In the genomic region with DNA sequence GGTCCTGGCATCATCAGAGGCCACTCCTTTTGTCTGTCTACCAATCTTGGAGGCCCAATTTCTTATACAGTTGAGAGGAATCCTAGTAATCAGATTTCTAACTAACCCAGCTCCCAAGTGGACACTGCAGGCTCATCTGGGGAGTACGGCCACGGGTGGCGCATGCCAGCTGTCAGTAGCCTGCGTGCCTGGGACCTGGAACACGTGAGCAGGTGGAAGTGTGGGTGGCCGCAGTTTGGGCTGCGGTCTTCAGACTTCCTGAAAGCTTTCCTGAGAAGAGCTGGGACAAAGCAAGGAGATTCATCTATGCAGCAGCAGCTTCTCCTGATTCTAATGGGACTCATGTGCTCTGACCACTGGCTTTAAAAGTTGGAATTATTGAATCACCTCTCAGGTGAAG, we compare ENCODE assay signal across 24 cellular contexts. TPM values are rescaled to one million over a fixed set of nuclear protein-coding genes. Genes with fewer than 3 reads are reported as not detected.
A peak's percentile ranks its signal among the peaks of the same experiment; 100 is the strongest.
DNase-seq lines count a peak whose midpoint lies in the region; ATAC-seq and TF ChIP-seq lines count a peak whose summit lies in the region.
"Had no signal": no experiment of that assay in that cellular context is flagged by ENCODE, and none has a peak within 500 bp of the region (broad histone marks: within the 10 kb centered on the region; RNA-seq: fewer than 3 reads in every experiment).

No MANE protein-coding gene starts in this region.

- intact Hi-C loops in sigmoid colon (cut with DNase I), result no loop called here

- H3K36me3 ChIP-seq in gastroesophageal sphincter, result no peaks in the 10 kb centered on the region
- H3K36me3 ChIP-seq in sigmoid colon, result no peaks in the 10 kb centered on the region
- H3K36me3 ChIP-seq: BLaER1 treated with 17β-estradiol and CSF1 and Interleukin-3, amounts not matched to agents 10 nM and 100 nM had no signal

- H3K4me3 ChIP-seq in HL-60 (replicated peaks; ENCODE audit: insufficient read depth, low read length) (no peak overlapping the region), gastroesophageal sphincter (no peak overlapping the region), sigmoid colon (no peak overlapping the region)
- H3K4me3 ChIP-seq: BLaER1 treated with 17β-estradiol and CSF1 and Interleukin-3, amounts not matched to agents 10 nM and 100 nM had no signal

- H3K4me1 ChIP-seq in gastroesophageal sphincter (no peaks in the 10 kb centered on the region), sigmoid colon (no peaks in the 10 kb centered on the region)

- H3K27me3 ChIP-seq in HL-60 (ENCODE audit: insufficient read depth, poor library complexity, severe bottlenecking) (no peaks in the 10 kb centered on the region), gastroesophageal sphincter (no peaks in the 10 kb centered on the region), sigmoid colon (no peaks in the 10 kb centered on the region)
- H3K27me3 ChIP-seq: BLaER1 treated with 17β-estradiol and CSF1 and Interleukin-3, amounts not matched to agents 10 nM and 100 nM had no signal

- TF ChIP-seq EP300 in gastroesophageal sphincter (IDR thresholded peaks at IDR 0.05) (no peak), sigmoid colon (IDR thresholded peaks at IDR 0.05) (no peak)

- 87% methylated on average over 3 of the region's 7 CpGs; no CpG with 5 or more reads in 1 of the 2 donors for WGBS in gastroesophageal sphincter (ENCODE audit: low coverage in 1 of 2), 2 donors
- 91 to 93% methylated on average over 7 of the region's 7 CpGs for WGBS in sigmoid colon, 2 donors

- ATAC-seq in gastroesophageal sphincter (no peak), HG03159 (IDR thresholded peaks at IDR 0.05; ENCODE audit: unreplicated experiment) (no peak), HG03095 (IDR thresholded peaks at IDR 0.05; ENCODE audit: unreplicated experiment) (no peak)
- ATAC-seq: HCT116 had no signal

- TF ChIP-seq CTCF in HL-60 (IDR thresholded peaks at IDR 0.05; ENCODE audit: insufficient read depth, low read length) (no peak), gastroesophageal sphincter (IDR thresholded peaks at IDR 0.05) (no peak), sigmoid colon (IDR thresholded peaks at IDR 0.05) (no peak)

- H3K9me3 ChIP-seq in gastroesophageal sphincter (no peaks in the 10 kb centered on the region), sigmoid colon (no peaks in the 10 kb centered on the region)

- no peak for TF ChIP-seq POLR2A in gastroesophageal sphincter (IDR thresholded peaks at IDR 0.05)
- no peak for TF ChIP-seq POLR2A in sigmoid colon (IDR thresholded peaks at IDR 0.05)

- H3K27ac ChIP-seq in HL-60 (replicated peaks) (peak overlapping the region; percentile 85), gastroesophageal sphincter (peak overlapping the region in 3 of 4 donors; percentile 15 to 26 (median 18)), sigmoid colon (peak overlapping the region; percentile 3 to 45 (median 41))
- H3K27ac ChIP-seq: KMS-11 had no signal

- DNase-seq in CD1c-positive myeloid dendritic cell (ENCODE audit: extremely low spot score) (peak; percentile 70), HL-60 (ENCODE audit: low read depth in 1 of 2, low spot score in 1 of 2) (peak in 1 of 2 experiments; percentile 79), sigmoid colon (no peak), hepatic stellate cell (ENCODE audit: low spot score) (no peak), hippocampal formation (lab: John Stamatoyannopoulos, UW) (no peak)
- DNase-seq: CD8-positive, alpha-beta memory T cell; DMS53; EL; GOT3; NCI-H1417; NCI-H187; NCI-H2107; NCI-H2227 treated with DMSO at 0.1 percent for 48 hours; NCI-H510A treated with DMSO at 0.1 percent for 48 hours; NCI-H82; OCI-M1; SHP77 had no signal

RNA-seq across cellular contexts. Expression of a gene that starts 12.4 kb away (rescaled TPM):
- 10 to 100 TPM in 2 of 4 donors, 1 to 10 TPM in 2; 3.4 to 13.7 (median 7.8) TPM for total RNA-seq in gastroesophageal sphincter
- 10 to 100 TPM in 2 of 4 donors, 1 to 10 TPM in 2; 3.0 to 12.8 (median 10.4) TPM for total RNA-seq in sigmoid colon
- 10 to 100 TPM in 1 of 3 donors, 1 to 10 TPM in 2; 3.0 to 20.6 (median 5.4) TPM for polyA plus RNA-seq in sigmoid colon
- total RNA-seq: RPMI7951 had no signal
- polyA plus RNA-seq: CD8-positive, alpha-beta memory T cell had no signal

RNA-seq across cellular contexts. Expression of a gene that starts 12.4 kb away (rescaled TPM):
- 10 to 100 TPM in 1 of 4 donors, 1 to 10 TPM in 1, under 1 TPM in 1, not detected in 1; 0.85 to 14.1 (median 3.2) TPM for total RNA-seq in gastroesophageal sphincter
- 1 to 10 TPM; 1.9 to 7.5 (median 5.1) TPM for total RNA-seq in sigmoid colon
- polyA plus RNA-seq in sigmoid colon, result 10 to 100 TPM in 1 of 3 donors, 1 to 10 TPM in 2; 3.4 to 29.8 (median 6.6) TPM
- total RNA-seq: RPMI7951 had no signal
- polyA plus RNA-seq: CD8-positive, alpha-beta memory T cell had no signal

RNA-seq across cellular contexts. Expression of a gene that starts 17.3 kb away (rescaled TPM):
- total RNA-seq in gastroesophageal sphincter, result 10 to 100 TPM in 2 of 4 donors, 1 to 10 TPM in 2; 5.9 to 24.5 (median 13.7) TPM
- total RNA-seq in sigmoid colon, result 10 to 100 TPM; 15.7 to 31.0 (median 21.5) TPM
- polyA plus RNA-seq in sigmoid colon, result 10 to 100 TPM; 22.8 to 27.0 (median 24.3) TPM

RNA-seq across cellular contexts. Expression of a gene that starts 41.8 kb away (rescaled TPM):
- total RNA-seq in gastroesophageal sphincter (100 to 1,000 TPM; 166 to 232 (median 192) TPM), sigmoid colon (100 to 1,000 TPM; 157 to 217 (median 196) TPM)
- polyA plus RNA-seq in sigmoid colon, result 100 to 1,000 TPM; 515 to 849 (median 620) TPM

RNA-seq across cellular contexts. Expression of a gene that starts 42.0 kb away (rescaled TPM):
- total RNA-seq in gastroesophageal sphincter (10 to 100 TPM; 20.5 to 33.5 (median 28.7) TPM), sigmoid colon (10 to 100 TPM; 16.3 to 23.8 (median 20.1) TPM)
- polyA plus RNA-seq in sigmoid colon, result 10 to 100 TPM; 13.8 to 29.5 (median 15.5) TPM

Comparison
In these comparisons a context has a peak if more than half of its experiments do, and no peak if none do; other contexts are left out.
1. H3K27ac ChIP-seq: peak in every context shown above with its lines; median percentile 85 in HL-60; 41 in sigmoid colon; 18 in gastroesophageal sphincter.